In genomic region chr18:51461956-51462355, GRCh38 we compare ENCODE assay signal across 22 cellular contexts.
"Had no signal": no experiment of that assay in that cellular context is flagged by ENCODE, and none has a peak within 500 bp of the region (broad histone marks: within the 10 kb centered on the region; RNA-seq: fewer than 3 reads in every experiment).

No MANE protein-coding gene starts in this region.

- H3K9me3 ChIP-seq: tibial nerve, vagina had no signal

- H3K4me3 ChIP-seq: lung, tibial nerve, vagina had no signal

- H3K36me3 ChIP-seq: tibial nerve, vagina had no signal

- H3K4me1 ChIP-seq: foreskin keratinocyte, vagina had no signal

- ATAC-seq: esophagus mucosa, foreskin keratinocyte, right cardiac atrium, T-cell had no signal

- DNase-seq: activated B cell treated with CpG ODN at 0.5 μM for 24 hours; activated CD4-positive, alpha-beta memory T cell treated with anti-CD3 and anti-CD28 coated beads for 36 hours; activated CD4-positive, alpha-beta T cell treated with anti-CD3 and anti-CD28 coated beads for 4 hours; activated gamma-delta T cell treated with Interleukin-2 at 50 U/mL for 16 hours; activated T-cell treated with anti-CD3 and anti-CD28 coated beads for 4 hours; amniotic stem cell; cortex of kidney; effector CD4-positive, alpha-beta T cell; glutamatergic neuron; hypothalamus; islet precursor cell; midbrain; right cardiac atrium; small intestine; stimulated activated CD4-positive, alpha-beta T cell treated with anti-CD3 and anti-CD28 coated beads, Interleukin-15, amount 100 ng/mL, for 24 hours; stimulated activated CD4-positive, alpha-beta T cell treated with anti-CD3 and anti-CD28 coated beads, Interleukin-2, amount 100 ng/mL, for 48 hours; T-cell had no signal

- H3K27me3 ChIP-seq: foreskin keratinocyte, tibial nerve, vagina had no signal

- H3K27ac ChIP-seq: foreskin keratinocyte, tibial nerve, vagina had no signal
